39 cellular contexts compared by ENCODE assay signal in the genomic region with DNA sequence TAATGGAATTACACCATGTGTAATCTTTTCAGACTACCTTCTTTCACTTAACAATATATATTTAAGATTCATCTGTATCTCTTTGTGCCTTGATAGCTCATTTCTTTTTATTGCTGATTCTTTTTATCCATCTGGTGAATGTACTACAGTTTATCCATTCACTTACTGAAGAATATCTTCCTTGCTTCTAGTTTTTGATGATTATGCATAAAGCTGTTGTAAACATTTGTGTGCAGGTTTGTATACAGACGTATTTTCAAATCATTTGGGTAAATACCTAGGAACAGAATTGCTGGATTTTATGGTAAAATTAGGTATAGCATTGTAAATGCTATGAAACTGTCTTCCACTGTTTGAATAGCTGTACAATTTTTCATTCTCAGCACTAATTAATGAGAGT.
"Had no signal": no experiment of that assay in that cellular context is flagged by ENCODE, and none has a peak within 500 bp of the region (broad histone marks: within the 10 kb centered on the region; RNA-seq: fewer than 3 reads in every experiment).

No MANE protein-coding gene starts in this region.

- H3K4me3 Mint-ChIP-seq: activated naive CD4-positive, alpha-beta T cell treated with anti-CD3 and anti-CD28 coated beads, Interleukin-2, amount 10 ng/mL, durations not matched to agents 7 days and 5 days; activated naive CD4-positive, alpha-beta T cell treated with anti-CD3 and anti-CD28 coated beads, Interleukin-2, amount 50 U/mL, for 24 hours; activated naive CD8-positive, alpha-beta T cell; activated naive CD8-positive, alpha-beta T cell treated with anti-CD3 and anti-CD28 coated beads for 36 hours; activated naive CD8-positive, alpha-beta T cell treated with anti-CD3 and anti-CD28 coated beads, Interleukin-2, amount 10 ng/mL, durations not matched to agents 7 days and 5 days; activated naive CD8-positive, alpha-beta T cell treated with anti-CD3 and anti-CD28 coated beads, Interleukin-2, amount 50 U/mL, for 24 hours; activated T-cell treated with anti-CD3 and anti-CD28 coated beads, Interleukin-2, amount 50 U/mL, for 24 hours; activated T-cell treated with anti-CD3 and anti-CD28 coated beads, Interleukin-2, amount 50 U/mL, for 4 hours; activated T-cell treated with anti-CD3 and anti-CD28 coated beads, Interleukin-2, amount 50 U/mL, for 72 hours; activated T-helper 1 cell treated with anti-CD3 and anti-CD28 coated beads, Interleukin-12 subunit alpha, Interleukin-12 subunit beta, Interleukin-2, Interleukin-4 antibody, amounts not matched to agents 30 ng/mL and 10 ng/mL and 1 ng/mL, durations not matched to agents 14 hours and 24 hours and 36 hours; activated T-helper 17 cell treated with anti-CD3 and anti-CD28 coated beads, Interleukin-2, amount 50 U/mL, for 72 hours; brain; central memory CD8-positive, alpha-beta T cell had no signal

- FAIRE-seq: astrocyte, bronchial epithelial cell had no signal

- H3K9me3 Mint-ChIP-seq: activated T-helper 1 cell treated with anti-CD3 and anti-CD28 coated beads, Interleukin-12 subunit alpha, Interleukin-12 subunit beta, Interleukin-2, Interleukin-4 antibody, amounts not matched to agents 30 ng/mL and 10 ng/mL and 1 ng/mL, durations not matched to agents 14 hours and 24 hours and 36 hours; activated T-helper 2 cell treated with anti-CD3 and anti-CD28 coated beads, Interferon-gamma antibody, Interleukin-2, Interleukin-4, amounts not matched to agents 10 μg/mL and 5 μg/mL and 100 μg/mL, durations not matched to agents 14 hours and 24 hours and 36 hours; central memory CD8-positive, alpha-beta T cell had no signal

- H3K4me1 ChIP-seq: adrenal gland, ascending aorta, body of pancreas, breast epithelium had no signal

- H3K27ac Mint-ChIP-seq: activated naive CD4-positive, alpha-beta T cell treated with anti-CD3 and anti-CD28 coated beads, Interleukin-2, amount 10 ng/mL, durations not matched to agents 7 days and 5 days; activated naive CD4-positive, alpha-beta T cell treated with anti-CD3 and anti-CD28 coated beads, Interleukin-2, amount 50 U/mL, for 24 hours; activated naive CD4-positive, alpha-beta T cell treated with anti-CD3 and anti-CD28 coated beads, Interleukin-2, amount 50 U/mL, for 72 hours; activated naive CD8-positive, alpha-beta T cell; activated naive CD8-positive, alpha-beta T cell treated with anti-CD3 and anti-CD28 coated beads for 36 hours; activated naive CD8-positive, alpha-beta T cell treated with anti-CD3 and anti-CD28 coated beads, Interleukin-2, amount 10 ng/mL, durations not matched to agents 7 days and 5 days; activated naive CD8-positive, alpha-beta T cell treated with anti-CD3 and anti-CD28 coated beads, Interleukin-2, amount 50 U/mL, for 24 hours; activated T-cell treated with anti-CD3 and anti-CD28 coated beads, Interleukin-2, amount 50 U/mL, for 24 hours; activated T-cell treated with anti-CD3 and anti-CD28 coated beads, Interleukin-2, amount 50 U/mL, for 72 hours; activated T-helper 1 cell treated with anti-CD3 and anti-CD28 coated beads, Interleukin-12 subunit alpha, Interleukin-12 subunit beta, Interleukin-2, Interleukin-4 antibody, amounts not matched to agents 30 ng/mL and 10 ng/mL and 1 ng/mL, durations not matched to agents 14 hours and 24 hours and 36 hours; activated T-helper 17 cell treated with anti-CD3 and anti-CD28 coated beads, Interleukin-2, amount 50 U/mL, for 72 hours; activated T-helper 2 cell treated with anti-CD3 and anti-CD28 coated beads, Interferon-gamma antibody, Interleukin-2, Interleukin-4, amounts not matched to agents 10 μg/mL and 5 μg/mL and 100 μg/mL, durations not matched to agents 14 hours and 24 hours and 36 hours; brain had no signal

- DNase-seq: activated effector memory CD4-positive, alpha-beta T cell treated with anti-CD3 and anti-CD28 coated beads, Interleukin-2, amount 50 U/mL, for 16 hours; activated effector memory CD4-positive, alpha-beta T cell treated with Interleukin-2 at 50 U/mL for 16 hours; activated gamma-delta T cell; activated gamma-delta T cell treated with Interleukin-2 at 50 U/mL for 16 hours; activated naive CD4-positive, alpha-beta T cell; activated naive CD4-positive, alpha-beta T cell treated with anti-CD3 and anti-CD28 coated beads, Interleukin-2, amount 10 ng/mL, durations not matched to agents 7 days and 5 days; activated naive CD4-positive, alpha-beta T cell treated with anti-CD3 and anti-CD28 coated beads, Interleukin-2, amount 50 U/mL, for 16 hours; activated naive CD4-positive, alpha-beta T cell treated with Interleukin-2 at 50 U/mL for 16 hours; activated naive CD8-positive, alpha-beta T cell treated with anti-CD3 and anti-CD28 coated beads for 36 hours; activated naive CD8-positive, alpha-beta T cell treated with anti-CD3 and anti-CD28 coated beads, Interleukin-2, amount 10 ng/mL, durations not matched to agents 7 days and 5 days; activated naive CD8-positive, alpha-beta T cell treated with anti-CD3 and anti-CD28 coated beads, Interleukin-2, amount 50 U/mL, for 24 hours; activated T-cell treated with anti-CD3 and anti-CD28 coated beads, Interleukin-2, amount 50 U/mL, for 1 hour; activated T-cell treated with anti-CD3 and anti-CD28 coated beads, Interleukin-2, amount 50 U/mL, for 24 hours; activated T-cell treated with anti-CD3 and anti-CD28 coated beads, Interleukin-2, amount 50 U/mL, for 4 hours; activated T-cell treated with anti-CD3 and anti-CD28 coated beads, Interleukin-2, amount 50 U/mL, for 48 hours; activated T-cell treated with anti-CD3 and anti-CD28 coated beads, Interleukin-2, amount 50 U/mL, for 72 hours; adrenal gland; amniotic stem cell; amygdala; anterior cingulate cortex; aorta; body of pancreas; brain microvascular endothelial cell; caudate nucleus; central memory CD4-positive, alpha-beta T cell; cerebellar nuclear complex had no signal

- ATAC-seq: activated naive CD4-positive, alpha-beta T cell treated with anti-CD3 and anti-CD28 coated beads, Interleukin-2, amount 50 U/mL, for 72 hours; activated naive CD8-positive, alpha-beta T cell treated with anti-CD3 and anti-CD28 coated beads, Interleukin-2, amount 50 U/mL, for 24 hours; activated T-cell treated with anti-CD3 and anti-CD28 coated beads, Interleukin-2, amount 50 U/mL, for 4 hours; activated T-cell treated with anti-CD3 and anti-CD28 coated beads, Interleukin-2, amount 50 U/mL, for 72 hours; activated T-helper 17 cell treated with anti-CD3 and anti-CD28 coated beads, Interleukin-2, amount 50 U/mL, for 72 hours; body of pancreas had no signal

- H3K27ac ChIP-seq: adrenal gland, ascending aorta, body of pancreas, brain microvascular endothelial cell, breast epithelium, cardiac muscle cell had no signal

- H3K4me1 Mint-ChIP-seq: activated naive CD4-positive, alpha-beta T cell treated with anti-CD3 and anti-CD28 coated beads, Interleukin-2, amount 10 ng/mL, durations not matched to agents 7 days and 5 days; activated naive CD4-positive, alpha-beta T cell treated with anti-CD3 and anti-CD28 coated beads, Interleukin-2, amount 50 U/mL, for 24 hours; activated naive CD8-positive, alpha-beta T cell treated with anti-CD3 and anti-CD28 coated beads for 36 hours; activated naive CD8-positive, alpha-beta T cell treated with anti-CD3 and anti-CD28 coated beads, Interleukin-2, amount 10 ng/mL, durations not matched to agents 7 days and 5 days; activated naive CD8-positive, alpha-beta T cell treated with anti-CD3 and anti-CD28 coated beads, Interleukin-2, amount 50 U/mL, for 24 hours; activated T-helper 17 cell treated with anti-CD3 and anti-CD28 coated beads, Interleukin-2, amount 50 U/mL, for 72 hours; brain; central memory CD8-positive, alpha-beta T cell had no signal

- H3K27me3 ChIP-seq: adrenal gland, ascending aorta, body of pancreas, brain microvascular endothelial cell, breast epithelium, cardiac muscle cell had no signal

- H3K36me3 Mint-ChIP-seq: activated naive CD4-positive, alpha-beta T cell treated with anti-CD3 and anti-CD28 coated beads, Interleukin-2, amount 10 ng/mL, durations not matched to agents 7 days and 5 days; activated naive CD4-positive, alpha-beta T cell treated with anti-CD3 and anti-CD28 coated beads, Interleukin-2, amount 50 U/mL, for 24 hours; activated naive CD4-positive, alpha-beta T cell treated with anti-CD3 and anti-CD28 coated beads, Interleukin-2, amount 50 U/mL, for 72 hours; activated naive CD8-positive, alpha-beta T cell; activated naive CD8-positive, alpha-beta T cell treated with anti-CD3 and anti-CD28 coated beads for 36 hours; activated naive CD8-positive, alpha-beta T cell treated with anti-CD3 and anti-CD28 coated beads, Interleukin-2, amount 10 ng/mL, durations not matched to agents 7 days and 5 days; brain had no signal

- H3K4me3 ChIP-seq: adrenal gland, ascending aorta, body of pancreas, breast epithelium, cardiac muscle cell had no signal

- H3K9me3 ChIP-seq: body of pancreas had no signal

- H3K27me3 Mint-ChIP-seq: activated naive CD4-positive, alpha-beta T cell treated with anti-CD3 and anti-CD28 coated beads, Interleukin-2, amount 10 ng/mL, durations not matched to agents 7 days and 5 days; activated naive CD4-positive, alpha-beta T cell treated with anti-CD3 and anti-CD28 coated beads, Interleukin-2, amount 50 U/mL, for 24 hours; activated naive CD8-positive, alpha-beta T cell; activated naive CD8-positive, alpha-beta T cell treated with anti-CD3 and anti-CD28 coated beads for 36 hours; activated naive CD8-positive, alpha-beta T cell treated with anti-CD3 and anti-CD28 coated beads, Interleukin-2, amount 50 U/mL, for 24 hours; activated T-cell treated with anti-CD3 and anti-CD28 coated beads, Interleukin-2, amount 50 U/mL, for 24 hours; activated T-helper 17 cell treated with anti-CD3 and anti-CD28 coated beads, Interleukin-2, amount 50 U/mL, for 72 hours; brain; central memory CD8-positive, alpha-beta T cell had no signal

- H3K36me3 ChIP-seq: adrenal gland, ascending aorta, brain microvascular endothelial cell, breast epithelium, cardiac muscle cell had no signal
